ENCODE assay signal across 9 cellular contexts in the genomic region with DNA sequence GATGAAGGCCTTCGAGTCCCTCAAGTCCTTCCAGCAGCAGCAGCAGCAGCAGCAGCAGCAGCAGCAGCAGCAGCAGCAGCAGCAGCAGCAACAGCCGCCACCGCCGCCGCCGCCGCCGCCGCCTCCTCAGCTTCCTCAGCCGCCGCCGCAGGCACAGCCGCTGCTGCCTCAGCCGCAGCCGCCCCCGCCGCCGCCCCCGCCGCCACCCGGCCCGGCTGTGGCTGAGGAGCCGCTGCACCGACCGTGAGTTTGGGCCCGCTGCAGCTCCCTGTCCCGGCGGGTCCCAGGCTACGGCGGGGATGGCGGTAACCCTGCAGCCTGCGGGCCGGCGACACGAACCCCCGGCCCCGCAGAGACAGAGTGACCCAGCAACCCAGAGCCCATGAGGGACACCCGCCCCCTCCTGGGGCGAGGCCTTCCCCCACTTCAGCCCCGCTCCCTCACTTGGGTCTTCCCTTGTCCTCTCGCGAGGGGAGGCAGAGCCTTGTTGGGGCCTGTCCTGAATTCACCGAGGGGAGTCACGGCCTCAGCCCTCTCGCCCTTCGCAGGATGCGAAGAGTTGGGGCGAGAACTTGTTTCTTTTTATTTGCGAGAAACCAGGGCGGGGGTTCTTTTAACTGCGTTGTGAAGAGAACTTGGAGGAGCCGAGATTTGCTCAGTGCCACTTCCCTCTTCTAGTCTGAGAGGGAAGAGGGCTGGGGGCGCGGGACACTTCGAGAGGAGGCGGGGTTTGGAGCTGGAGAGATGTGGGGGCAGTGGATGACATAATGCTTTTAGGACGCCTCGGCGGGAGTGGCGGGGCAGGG. TPM values are rescaled to one million over a fixed set of nuclear protein-coding genes. Genes with fewer than 3 reads are reported as not detected.
DNase-seq lines count a peak whose midpoint lies in the region; ATAC-seq, FAIRE-seq and TF ChIP-seq lines count a peak whose summit lies in the region.
"Had no signal": no experiment of that assay in that cellular context is flagged by ENCODE, and none has a peak within 500 bp of the region (broad histone marks: within the 10 kb centered on the region; RNA-seq: fewer than 3 reads in every experiment).

No MANE protein-coding gene starts in this region.

- POLR2A ChIA-PET in activated B cell treated with CpG ODN at 0.5 μM for 24 hours (lab: Charles Lee), result interaction anchor here (0.7 to 4.3 kb wide), 13 partner anchors 12 to 539 kb away, joined by 3 to 29 read pairs (median 4); no protein-coding TSS in a partner anchor
- POLR2A ChIA-PET in HepG2 (lab: Yijun Ruan, JAX), result interaction anchor here (0.7 kb wide), 1 partner anchor 707 kb away, joined by 3 read pairs; no protein-coding TSS in a partner anchor

- peak overlapping the region; percentile 98 for H3K27ac Mint-ChIP-seq in HFFc6
- peak overlapping the region; percentile 95 for H3K27ac Mint-ChIP-seq in activated B cell treated with CpG ODN at 0.5 μM for 24 hours

- ATAC-seq in activated B cell treated with CpG ODN at 0.5 μM for 24 hours (ENCODE audit: low read depth), result no peak
- peak; percentile 45 for ATAC-seq in HepG2

- peaks cover 10% of the 10 kb centered on the region for H4K20me1 ChIP-seq in HepG2 (ENCODE audit: insufficient read depth, low read length)

- H3K27me3 Mint-ChIP-seq in HFFc6 (ENCODE audit: insufficient read depth), result no peaks in the 10 kb centered on the region; the same call in 1 of the 2 replicates
- H3K27me3 Mint-ChIP-seq in activated B cell treated with CpG ODN at 0.5 μM for 24 hours, result no peaks in the 10 kb centered on the region

- peak overlapping the region; percentile 97 for H3K4me3 Mint-ChIP-seq in HFFc6
- H3K4me3 Mint-ChIP-seq in activated B cell treated with CpG ODN at 0.5 μM for 24 hours, result peak overlapping the region; percentile 92

- TF ChIP-seq EP300 in HepG2 (IDR thresholded peaks at IDR 0.05; ENCODE audit: low read depth in 2 of 2, low read length in 2 of 2), result no peak
- no peak for TF ChIP-seq EP300 in HepG2 (CRISPR knock-in tag; IDR thresholded peaks at IDR 0.05; ENCODE audit: borderline replicate concordance)

- H2AFZ ChIP-seq in HepG2 (ENCODE audit: low read length), result no peak overlapping the region

- H3K36me3 ChIP-seq in HepG2 (replicated peaks in 1 of 2; ENCODE audit: control insufficient read depth in 1 of 2, insufficient read depth in 2 of 2, low read length in 2 of 2), result peaks cover 0 to 3% of the 10 kb centered on the region in 2 experiments; a peak in 1 of 5 replicates

- intact Hi-C loops in activated B cell treated with CpG ODN at 0.5 μM for 24 hours (cut with micrococcal nuclease), result loop anchor here (1.0 to 10.0 kb wide), 12 partner anchors 10 to 1360 kb away; a partner anchor contains a TSS
- intact Hi-C loops in HepG2 (cut with micrococcal nuclease; ENCODE audit: unreplicated experiment), result no loop called here

- TF ChIP-seq CTCF in HFFc6 (IDR thresholded peaks at IDR 0.05) (no peak; the same call in 1 of the 2 replicates), activated B cell treated with CpG ODN at 0.5 μM for 24 hours (IDR thresholded peaks at IDR 0.05) (no peak), HepG2 (CRISPR knock-in tag; IDR thresholded peaks at IDR 0.05) (no peak)

- WGBS in HepG2 (ENCODE audit: low lambda C conversion rate), result under 1% methylated on average over 19 of the region's 60 CpGs

- H3K9ac ChIP-seq in HepG2 (ENCODE audit: insufficient read depth, low read depth, low read length), result peak overlapping the region; percentile 92

- H3K27me3 ChIP-seq in HepG2 (ENCODE audit: control insufficient read depth in 1 of 2, insufficient read depth in 2 of 2, low read length in 2 of 2), result no peaks in the 10 kb centered on the region; a peak in 1 of 5 replicates

- TF ChIP-seq RAD21 in HepG2 (CRISPR knock-in tag; IDR thresholded peaks at IDR 0.05), result no peak

- TSS peak; percentile 96 for BruUV-seq in HepG2 (replicated peaks; lab: Mats Ljungman, UMichigan)

- H3K4me1 Mint-ChIP-seq in HFFc6 (ENCODE audit: low read depth), result peaks cover 39% of the 10 kb centered on the region
- H3K4me1 Mint-ChIP-seq in activated B cell treated with CpG ODN at 0.5 μM for 24 hours, result peaks cover 47% of the 10 kb centered on the region

- peak overlapping the region; percentile 69 for H3K27ac ChIP-seq in cingulate gyrus (ENCODE audit: low read depth, low read length)
- H3K27ac ChIP-seq in HepG2 (ENCODE audit: extremely low read length, insufficient read depth, low read length), result peak overlapping the region; percentile 88

- no peaks in the 10 kb centered on the region for H3K9me3 Mint-ChIP-seq in HFFc6
- no peaks in the 10 kb centered on the region for H3K9me3 Mint-ChIP-seq in activated B cell treated with CpG ODN at 0.5 μM for 24 hours

- H3K36me3 Mint-ChIP-seq in HFFc6 (ENCODE audit: low read depth) (no peaks in the 10 kb centered on the region), activated B cell treated with CpG ODN at 0.5 μM for 24 hours (ENCODE audit: low read depth) (peaks cover 7% of the 10 kb centered on the region)

- in situ Hi-C loops in HepG2 (cut with HindIII; ENCODE audit: extremely low pct_ligation_motif_present, low pct_unique_long_range_greater_than_20kb), result no loop called here

- H3K79me2 ChIP-seq in HepG2 (ENCODE audit: insufficient read depth, low read length), result peaks cover 45% of the 10 kb centered on the region

- H3K9me3 ChIP-seq in HepG2 (ENCODE audit: low read length), result no peaks in the 10 kb centered on the region

- H3K4me3 ChIP-seq in HepG2 (replicated peaks in 1 of 3; ENCODE audit: insufficient read depth in 1 of 3, low read depth in 2 of 3, low read length in 3 of 3), result peak overlapping the region; percentile 90 to 98 (median 97)

- H3K4me2 ChIP-seq in HepG2 (ENCODE audit: low read depth, low read length), result peak overlapping the region; percentile 91

- CTCF ChIA-PET in activated B cell treated with CpG ODN at 0.5 μM for 24 hours (lab: Charles Lee) (no interaction called here), HepG2 (lab: Yijun Ruan, JAX; ENCODE audit: low intra/inter-chr PET ratio, low total read pairs) (no interaction called here)

- H3K4me1 ChIP-seq in HepG2 (ENCODE audit: insufficient read depth, low read length), result peaks cover 61% of the 10 kb centered on the region

- no peak; a peak in 2 of 4 replicates for TF ChIP-seq POLR2A in HepG2 (IDR thresholded peaks at IDR 0.05; ENCODE audit: insufficient read depth in 1 of 2, low read depth in 2 of 2, low read length in 2 of 2)

- DNase-seq in DMS 273 (lab: John Stamatoyannopoulos, UW; ENCODE audit: unreplicated experiment), result peak; percentile 83
- DNase-seq in HFFc6, result peak; percentile 58
- peak; percentile 24 for DNase-seq in NCI-H2196 treated with DMSO at 0.1 percent for 48 hours (lab: John Stamatoyannopoulos, UW; ENCODE audit: unreplicated experiment)
- DNase-seq in activated B cell treated with CpG ODN at 0.5 μM for 24 hours, result peak; percentile 39
- DNase-seq in HepG2 (ENCODE audit: low spot score), result peak; percentile 65
- DNase-seq in stimulated activated CD4-positive, alpha-beta T cell treated with anti-CD3 and anti-CD28 coated beads, Interleukin-4, amount 100 ng/mL, for 4 hours, result peak; percentile 36 to 59
- DNase-seq in hippocampal formation (lab: John Stamatoyannopoulos, UW), result no peak

- FAIRE-seq in HepG2 (lab: Jason Lieb, UNC), result no peak
- FAIRE-seq: colon had no signal

RNA-seq across cellular contexts. Expression of a gene that starts 0.6 kb away (rescaled TPM):
- 10 to 100 TPM; 38.1 to 52.0 (median 47.8) TPM for total RNA-seq in HFFc6 (2021; fragmentation: NEBNext Ultra II Directional; extraction: Animal tissue kit (Norgen Biotek cat#: 25700))
- total RNA-seq in activated B cell treated with CpG ODN at 0.5 μM for 24 hours, result 239 and 242 TPM in 2 replicates
- total RNA-seq in HepG2 (2016; rRNA removed; fragmentation: Illumina TruSeq; extraction: Trizol), result 19.5 and 34.3 TPM in 2 replicates
- 8.9 and 9.0 TPM in 2 replicates for total RNA-seq in HepG2 (2016; cell fraction: cytosol; rRNA removed; fragmentation: Illumina TruSeq; extraction: Trizol; ENCODE audit: low read depth)
- 19.6 and 34.7 TPM in 2 replicates for total RNA-seq in HepG2 (2016; cell fraction: insoluble cytoplasmic fraction; rRNA removed; fragmentation: Illumina TruSeq; extraction: Trizol)
- 12.0 and 13.5 TPM in 2 replicates for total RNA-seq in HepG2 (2016; cell fraction: membrane; rRNA removed; fragmentation: Illumina TruSeq; extraction: Trizol)
- 44.5 and 53.3 TPM in 2 replicates for total RNA-seq in HepG2 (2016; cell fraction: nucleus; rRNA removed; fragmentation: Illumina TruSeq; extraction: Trizol)
- polyA plus RNA-seq in HepG2 (2011; rRNA removed), result 17.5 and 21.0 TPM in 2 replicates
- 8.1 and 12.3 TPM in 2 replicates for polyA plus RNA-seq in HepG2 (2011; cell fraction: cytosol; rRNA removed)
- polyA plus RNA-seq in HepG2 (2011; cell fraction: nucleus; rRNA removed), result 77.2 and 88.2 TPM in 2 replicates
- 19.2 and 21.9 TPM in 2 replicates for polyA plus RNA-seq in HepG2 (2012)
- 0.76 and 0.89 TPM in 2 replicates for polyA plus RNA-seq in HepG2 (2016; cell fraction: cytosol; fragmentation: Illumina TruSeq; extraction: Trizol; ENCODE audit: low read depth)
- 11.2 and 16.6 TPM in 2 replicates for polyA plus RNA-seq in HepG2 (2016; cell fraction: insoluble cytoplasmic fraction; fragmentation: Illumina TruSeq; extraction: Trizol; ENCODE audit: low read depth)
- polyA plus RNA-seq in HepG2 (2016; cell fraction: membrane; fragmentation: Illumina TruSeq; extraction: Trizol; ENCODE audit: low read depth), result 1.9 and 2.0 TPM in 2 replicates
- polyA plus RNA-seq in HepG2 (2016; cell fraction: nucleus; fragmentation: Illumina TruSeq; extraction: Trizol; ENCODE audit: insufficient read depth, low read depth), result 51.6 and 58.9 TPM in 2 replicates
- 75.1 and 127 TPM in 2 replicates for polyA minus RNA-seq in HepG2 (2011; rRNA and poly(A)+ RNA removed; ENCODE audit: low replicate concordance)
- polyA minus RNA-seq in HepG2 (2011; cell fraction: cytosol; rRNA and poly(A)+ RNA removed), result 57.9 and 59.9 TPM in 2 replicates
- 131 and 135 TPM in 2 replicates for polyA minus RNA-seq in HepG2 (2011; cell fraction: nucleus; rRNA and poly(A)+ RNA removed)

RNA-seq across cellular contexts. Expression of a gene that starts 0.7 kb away (rescaled TPM):
- not detected for total RNA-seq in HFFc6 (2021; fragmentation: NEBNext Ultra II Directional; extraction: Animal tissue kit (Norgen Biotek cat#: 25700))
- total RNA-seq in activated B cell treated with CpG ODN at 0.5 μM for 24 hours (not detected in 2 replicates), HepG2 (2016; rRNA removed; fragmentation: Illumina TruSeq; extraction: Trizol) (not detected in 2 replicates)
- total RNA-seq in HepG2 (2016; cell fraction: cytosol; rRNA removed; fragmentation: Illumina TruSeq; extraction: Trizol; ENCODE audit: low read depth), result not detected in 2 replicates
- total RNA-seq in HepG2 (2016; cell fraction: insoluble cytoplasmic fraction; rRNA removed; fragmentation: Illumina TruSeq; extraction: Trizol), result not detected in 2 replicates
- total RNA-seq in HepG2 (2016; cell fraction: membrane; rRNA removed; fragmentation: Illumina TruSeq; extraction: Trizol), result not detected in 2 replicates
- total RNA-seq in HepG2 (2016; cell fraction: nucleus; rRNA removed; fragmentation: Illumina TruSeq; extraction: Trizol), result not detected in 2 replicates
- not detected in 2 replicates for polyA plus RNA-seq in HepG2 (2011; rRNA removed)
- not detected in 2 replicates for polyA plus RNA-seq in HepG2 (2011; cell fraction: cytosol; rRNA removed)
- not detected in 2 replicates for polyA plus RNA-seq in HepG2 (2011; cell fraction: nucleus; rRNA removed)
- not detected in 2 replicates for polyA plus RNA-seq in HepG2 (2012)
- not detected in 2 replicates for polyA plus RNA-seq in HepG2 (2016; cell fraction: cytosol; fragmentation: Illumina TruSeq; extraction: Trizol; ENCODE audit: low read depth)
- not detected in 2 replicates for polyA plus RNA-seq in HepG2 (2016; cell fraction: insoluble cytoplasmic fraction; fragmentation: Illumina TruSeq; extraction: Trizol; ENCODE audit: low read depth)
- not detected in 2 replicates for polyA plus RNA-seq in HepG2 (2016; cell fraction: membrane; fragmentation: Illumina TruSeq; extraction: Trizol; ENCODE audit: low read depth)
- not detected in 2 replicates for polyA plus RNA-seq in HepG2 (2016; cell fraction: nucleus; fragmentation: Illumina TruSeq; extraction: Trizol; ENCODE audit: insufficient read depth, low read depth)
- not detected in 2 replicates for polyA minus RNA-seq in HepG2 (2011; rRNA and poly(A)+ RNA removed; ENCODE audit: low replicate concordance)
- not detected in 2 replicates for polyA minus RNA-seq in HepG2 (2011; cell fraction: cytosol; rRNA and poly(A)+ RNA removed)
- polyA minus RNA-seq in HepG2 (2011; cell fraction: nucleus; rRNA and poly(A)+ RNA removed), result not detected in 2 replicates

Comparison
In these comparisons a context has a peak if more than half of its experiments do, and no peak if none do; other contexts are left out.
1. DNase-seq: peak in DMS 273 (single experiment), HFFc6 (single experiment), NCI-H2196 treated with DMSO at 0.1 percent for 48 hours (single experiment), activated B cell treated with CpG ODN at 0.5 μM for 24 hours (single experiment), HepG2 (single experiment) and stimulated activated CD4-positive, alpha-beta T cell treated with anti-CD3 and anti-CD28 coated beads, Interleukin-4, amount 100 ng/mL, for 4 hours (2 of 2); none in hippocampal formation (0 of 2).